In genomic region chr14:24324024-24324423, GRCh38 we compare ENCODE assay signal across 25 cellular contexts.
"Had no signal": no experiment of that assay in that cellular context is flagged by ENCODE, and none has a peak within 500 bp of the region (broad histone marks: within the 10 kb centered on the region; RNA-seq: fewer than 3 reads in every experiment).

No MANE protein-coding gene starts in this region.

- H3K4me3 Mint-ChIP-seq: activated CD8-positive, alpha-beta memory T cell treated with anti-CD3 and anti-CD28 coated beads, Interleukin-2, amount 10 ng/mL, durations not matched to agents 7 days and 5 days; activated CD8-positive, alpha-beta T cell treated with anti-CD3 and anti-CD28 coated beads, Interleukin-2, amount 10 ng/mL, durations not matched to agents 7 days and 5 days; naive thymus-derived CD8-positive, alpha-beta T cell; stimulated activated naive CD8-positive, alpha-beta T cell treated with anti-CD3 and anti-CD28 coated beads, Interleukin-15, Interleukin-2, amounts not matched to agents 100 ng/mL and 50 ng/mL, for 24 hours had no signal

- DNase-seq: activated CD4-positive, CD25-positive, alpha-beta regulatory T cell treated with anti-CD3 and anti-CD28 coated beads, Interleukin-2, amount 50 U/mL, for 72 hours; activated CD8-positive, alpha-beta memory T cell treated with anti-CD3 and anti-CD28 coated beads, Interleukin-2, amount 10 ng/mL, durations not matched to agents 7 days and 5 days; activated CD8-positive, alpha-beta T cell treated with anti-CD3 and anti-CD28 coated beads, Interleukin-2, amount 10 ng/mL, durations not matched to agents 7 days and 5 days; activated naive CD4-positive, alpha-beta T cell; activated T-cell treated with anti-CD3 and anti-CD28 coated beads, Interleukin-2, amount 50 U/mL, for 48 hours; central memory CD4-positive, alpha-beta T cell; effector CD8-positive, alpha-beta T cell; erythroblast; gastrocnemius medialis; glutamatergic neuron; left cardiac atrium; naive thymus-derived CD8-positive, alpha-beta T cell; ovary; stimulated activated CD4-positive, alpha-beta T cell treated with anti-CD3 and anti-CD28 coated beads, Interleukin-12 subunit alpha, Interleukin-12 subunit beta, amount 100 ng/mL, for 4 hours; stimulated activated CD4-positive, alpha-beta T cell treated with anti-CD3 and anti-CD28 coated beads, Interleukin-4, amount 100 ng/mL, for 1 hour; T-helper 2 cell; trophoblast cell; uterus had no signal

- H3K36me3 Mint-ChIP-seq: activated CD8-positive, alpha-beta memory T cell treated with anti-CD3 and anti-CD28 coated beads, Interleukin-2, amount 10 ng/mL, durations not matched to agents 7 days and 5 days; activated naive CD4-positive, alpha-beta T cell treated with anti-CD3 and anti-CD28 coated beads, Interleukin-2, amount 50 U/mL, for 72 hours; naive thymus-derived CD8-positive, alpha-beta T cell had no signal

- H3K36me3 ChIP-seq: breast epithelium, gastrocnemius medialis, ovary, thoracic aorta, uterus had no signal

- H3K9me3 ChIP-seq: breast epithelium, gastrocnemius medialis, ovary, thoracic aorta, uterus had no signal

- H3K27ac ChIP-seq: breast epithelium, gastrocnemius medialis, ovary, skin epidermis, thoracic aorta, uterus had no signal

- H3K9me3 Mint-ChIP-seq: activated naive CD4-positive, alpha-beta T cell treated with anti-CD3 and anti-CD28 coated beads, Interleukin-2, amount 50 U/mL, for 72 hours; naive thymus-derived CD8-positive, alpha-beta T cell; stimulated activated naive CD8-positive, alpha-beta T cell treated with anti-CD3 and anti-CD28 coated beads, Interleukin-15, Interleukin-2, amounts not matched to agents 100 ng/mL and 50 ng/mL, for 24 hours had no signal

- H3K27me3 ChIP-seq: breast epithelium, ovary, uterus had no signal

- ATAC-seq: activated CD8-positive, alpha-beta memory T cell treated with anti-CD3 and anti-CD28 coated beads, Interleukin-2, amount 10 ng/mL, durations not matched to agents 7 days and 5 days; activated CD8-positive, alpha-beta T cell treated with anti-CD3 and anti-CD28 coated beads, Interleukin-2, amount 10 ng/mL, durations not matched to agents 7 days and 5 days; activated naive CD4-positive, alpha-beta T cell treated with anti-CD3 and anti-CD28 coated beads, Interleukin-2, amount 50 U/mL, for 72 hours; gastrocnemius medialis; left cardiac atrium; naive thymus-derived CD8-positive, alpha-beta T cell; sciatic nerve had no signal

- H3K27ac Mint-ChIP-seq: activated CD8-positive, alpha-beta memory T cell treated with anti-CD3 and anti-CD28 coated beads, Interleukin-2, amount 10 ng/mL, durations not matched to agents 7 days and 5 days; activated CD8-positive, alpha-beta T cell treated with anti-CD3 and anti-CD28 coated beads, Interleukin-2, amount 10 ng/mL, durations not matched to agents 7 days and 5 days; activated naive CD4-positive, alpha-beta T cell treated with anti-CD3 and anti-CD28 coated beads, Interleukin-2, amount 50 U/mL, for 72 hours; progenitor cell of endocrine pancreas; stimulated activated naive CD8-positive, alpha-beta T cell treated with anti-CD3 and anti-CD28 coated beads, Interleukin-15, Interleukin-2, amounts not matched to agents 100 ng/mL and 50 ng/mL, for 24 hours had no signal

- H3K4me1 ChIP-seq: breast epithelium, gastrocnemius medialis, uterus had no signal

- H3K4me3 ChIP-seq: breast epithelium, gastrocnemius medialis, ovary, skin epidermis, thoracic aorta, uterus had no signal

- H3K27me3 Mint-ChIP-seq: stimulated activated naive CD8-positive, alpha-beta T cell treated with anti-CD3 and anti-CD28 coated beads, Interleukin-15, Interleukin-2, amounts not matched to agents 100 ng/mL and 50 ng/mL, for 24 hours had no signal
